Comparison of ENCODE assay signal across 8 cellular contexts in genomic region chr6:87407531-87407895, GRCh38. TPM values are rescaled to one million over a fixed set of nuclear protein-coding genes. Genes with fewer than 3 reads are reported as not detected.
DNase-seq lines count a peak whose midpoint lies in the region; ATAC-seq and TF ChIP-seq lines count a peak whose summit lies in the region.

No MANE protein-coding gene starts in this region.

- ATAC-seq in GM18511 (IDR thresholded peaks at IDR 0.05; ENCODE audit: unreplicated experiment): peak; percentile 8
- peak; percentile 14 for ATAC-seq in HG03095 (IDR thresholded peaks at IDR 0.05; ENCODE audit: unreplicated experiment)
- peak; percentile 50 for ATAC-seq in PC-3

- peak overlapping the region; percentile 86 for H2AFZ ChIP-seq in PC-3 (ENCODE audit: low read length)

- H3K4me2 ChIP-seq in PC-3 (ENCODE audit: low read length): peak overlapping the region; percentile 86

- DNase-seq in AG09309 (ENCODE audit: low read depth) (no peak), PC-3 (peak; percentile 28), chondrocyte (ENCODE audit: low spot score) (no peak), testis (peak; percentile 62), NCI-H1436 treated with DMSO at 0.1 percent for 48 hours (lab: John Stamatoyannopoulos, UW) (no peak)

- no peaks in the 10 kb centered on the region for H4K20me1 ChIP-seq in PC-3 (ENCODE audit: low read length)

- no peaks in the 10 kb centered on the region for H3K27me3 ChIP-seq in PC-3 (ENCODE audit: low read length)
- no peaks in the 10 kb centered on the region for H3K27me3 ChIP-seq in liver (ENCODE audit: control insufficient read depth in 4 of 4, insufficient read depth in 4 of 4, low read length in 3 of 4)
- H3K27me3 ChIP-seq in testis: no peaks in the 10 kb centered on the region

- CTCF ChIA-PET in PC-3 (lab: Charles Lee): no interaction called here

- H3K4me3 ChIP-seq in AG09309 (ENCODE audit: control insufficient read depth, low read depth, low read length) (peak overlapping the region; percentile 93), PC-3 (ENCODE audit: low read length) (peak overlapping the region; percentile 95), liver (ENCODE audit: low read depth in 1 of 3, low read length in 3 of 3) (peak overlapping the region; percentile 68 to 99 (median 99)), testis (peak overlapping the region; percentile 84 to 95)

- H3K9me3 ChIP-seq in PC-3 (ENCODE audit: low read length) (no peaks in the 10 kb centered on the region), liver (ENCODE audit: control insufficient read depth in 4 of 4, low read length in 3 of 4) (no peaks in the 10 kb centered on the region), testis (no peaks in the 10 kb centered on the region)

- TF ChIP-seq CTCF in AG09309 (IDR thresholded peaks at IDR 0.05; ENCODE audit: control insufficient read depth, insufficient read depth, low read depth, low read length, missing control alignments) (no peak), PC-3 (conservative IDR thresholded peaks at IDR 0.05; ENCODE audit: low read depth, low read length) (no peak), chondrocyte (IDR thresholded peaks at IDR 0.05) (no peak), liver (IDR thresholded peaks at IDR 0.05; ENCODE audit: low read depth, low read length, missing input control) (no peak), testis (IDR thresholded peaks at IDR 0.05) (no peak)

- H3K9ac ChIP-seq in PC-3 (ENCODE audit: low read length): no peak overlapping the region
- H3K9ac ChIP-seq in liver (ENCODE audit: low read depth in 1 of 2, low read length in 2 of 2): peak overlapping the region; percentile 24

- H3K4me1 ChIP-seq in PC-3 (ENCODE audit: insufficient read depth, low read length): peaks cover 6% of the 10 kb centered on the region; the same call in 1 of the 2 replicates
- peaks cover 3 to 11% (median 6%) of the 10 kb centered on the region in 4 donors for H3K4me1 ChIP-seq in liver (ENCODE audit: control insufficient read depth in 4 of 4, insufficient read depth in 4 of 4, low read length in 3 of 4)
- no peaks in the 10 kb centered on the region for H3K4me1 ChIP-seq in testis

- peak overlapping the region; percentile 93 for H3K4me3 Mint-ChIP-seq in chondrocyte (ENCODE audit: unreplicated experiment)

- no peaks in the 10 kb centered on the region for H3K9me3 Mint-ChIP-seq in chondrocyte (ENCODE audit: low read depth)

- peaks cover 12% of the 10 kb centered on the region for H3K27me3 Mint-ChIP-seq in chondrocyte (ENCODE audit: low read depth)

- H3K79me2 ChIP-seq in PC-3 (ENCODE audit: low read length): no peaks in the 10 kb centered on the region

- H3K27ac Mint-ChIP-seq in chondrocyte (ENCODE audit: unreplicated experiment): peak overlapping the region; percentile 87

- H3K36me3 Mint-ChIP-seq in chondrocyte (ENCODE audit: low read depth): peaks cover 3% of the 10 kb centered on the region

- H3K36me3 ChIP-seq in PC-3 (ENCODE audit: low read depth, low read length) (no peaks in the 10 kb centered on the region), liver (ENCODE audit: control insufficient read depth in 4 of 4, insufficient read depth in 3 of 4, low read depth in 1 of 4, low read length in 3 of 4) (no peaks in the 10 kb centered on the region), testis (ENCODE audit: low read depth, missing control alignments) (no peaks in the 10 kb centered on the region)

- WGBS in liver: 1% methylated on average over 10 of the region's 10 CpGs
- 0% methylated on average over 10 of the region's 10 CpGs for WGBS in testis, 2 donors

- no TSS peak for BruUV-seq in PC-3 (replicated peaks; lab: Mats Ljungman, UMichigan)

- H3K27ac ChIP-seq in PC-3 (ENCODE audit: low read length) (no peak overlapping the region), liver (ENCODE audit: low read depth in 1 of 2, low read length in 2 of 2) (peak overlapping the region in 1 of 2 donors; percentile 79), testis (peak overlapping the region; percentile 70 to 72)

- no peak for TF ChIP-seq RAD21 in liver (IDR thresholded peaks at IDR 0.05)

- H3K4me1 Mint-ChIP-seq in chondrocyte (ENCODE audit: low read depth): peaks cover 10% of the 10 kb centered on the region

- no peaks in the 10 kb centered on the region for H3K9me2 ChIP-seq in PC-3 (replicated peaks; ENCODE audit: low read length)

- no peak for TF ChIP-seq POLR2A in testis (IDR thresholded peaks at IDR 0.05)

- no peaks in the 10 kb centered on the region for H3F3A ChIP-seq in PC-3 (ENCODE audit: low read length, unreplicated experiment)

- POLR2A ChIA-PET in PC-3 (lab: Charles Lee; ENCODE audit: unreplicated experiment): no interaction called here

- intact Hi-C loops in PC-3 (cut with micrococcal nuclease): loop anchor here (5.0 to 10.0 kb wide), 2 partner anchors 65 to 197 kb away; partner anchors contain the start of gene SLC35A1
- intact Hi-C loops in testis (cut with DNase I; ENCODE audit: low total_unique reads): no loop called here

TF ChIP-seq in liver, 16 proteins besides CTCF, POLR2A, EP300 and RAD21:
- TF ChIP-seq, protein P1, sequence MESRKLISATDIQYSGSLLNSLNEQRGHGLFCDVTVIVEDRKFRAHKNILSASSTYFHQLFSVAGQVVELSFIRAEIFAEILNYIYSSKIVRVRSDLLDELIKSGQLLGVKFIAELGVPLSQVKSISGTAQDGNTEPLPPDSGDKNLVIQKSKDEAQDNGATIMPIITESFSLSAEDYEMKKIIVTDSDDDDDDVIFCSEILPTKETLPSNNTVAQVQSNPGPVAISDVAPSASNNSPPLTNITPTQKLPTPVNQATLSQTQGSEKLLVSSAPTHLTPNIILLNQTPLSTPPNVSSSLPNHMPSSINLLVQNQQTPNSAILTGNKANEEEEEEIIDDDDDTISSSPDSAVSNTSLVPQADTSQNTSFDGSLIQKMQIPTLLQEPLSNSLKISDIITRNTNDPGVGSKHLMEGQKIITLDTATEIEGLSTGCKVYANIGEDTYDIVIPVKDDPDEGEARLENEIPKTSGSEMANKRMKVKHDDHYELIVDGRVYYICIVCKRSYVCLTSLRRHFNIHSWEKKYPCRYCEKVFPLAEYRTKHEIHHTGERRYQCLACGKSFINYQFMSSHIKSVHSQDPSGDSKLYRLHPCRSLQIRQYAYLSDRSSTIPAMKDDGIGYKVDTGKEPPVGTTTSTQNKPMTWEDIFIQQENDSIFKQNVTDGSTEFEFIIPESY (IDR thresholded peaks at IDR 0.05): no peak
- TF ChIP-seq YY1 (IDR thresholded peaks at IDR 0.05) (peak; percentile 16), NR2F2 (IDR thresholded peaks at IDR 0.05) (no peak), MAX (IDR thresholded peaks at IDR 0.05) (no peak), FOXA2 (IDR thresholded peaks at IDR 0.05) (no peak), HNF4G (IDR thresholded peaks at IDR 0.05) (no peak), TAF1 (conservative IDR thresholded peaks at IDR 0.05) (no peak), HNF4A (conservative IDR thresholded peaks at IDR 0.05) (no peak), ATF3 (IDR thresholded peaks at IDR 0.05) (no peak), GABPA (IDR thresholded peaks at IDR 0.05 in 1 of 2, conservative IDR thresholded peaks at IDR 0.05 in 1 of 2) (peak in 1 of 2 donors; percentile 5), JUND (IDR thresholded peaks at IDR 0.05) (no peak), RXRA (IDR thresholded peaks at IDR 0.05) (no peak), SP1 (IDR thresholded peaks at IDR 0.05) (no peak), FOXA1 (IDR thresholded peaks at IDR 0.05) (no peak), EGR1 (IDR thresholded peaks at IDR 0.05; ENCODE audit: low read depth in 2 of 2) (no peak)

RNA-seq across cellular contexts. Expression of gene CFAP206, which starts 0.3 kb away (rescaled TPM):
- total RNA-seq in PC-3 (2014; rRNA removed): 0.07 TPM in 1 of 2 replicates, not detected in the other
- total RNA-seq in chondrocyte: 0.12 to 0.73 TPM (median 0.44 TPM) in 3 replicates
- under 1 TPM in 1 of 2 donors, not detected in 1; 0.42 TPM for total RNA-seq in liver
- polyA plus RNA-seq in liver: under 1 TPM; 0.08 to 0.11 TPM
- total RNA-seq in testis: 10 to 100 TPM; 37.8 to 48.8 TPM
- 116 TPM for polyA plus RNA-seq in testis (ENCODE audit: insufficient read depth, low read depth, low replicate concordance)

Comparison
In these comparisons a context has a peak if more than half of its experiments do, and no peak if none do; other contexts are left out.
1. DNase-seq: peak in PC-3 (single experiment) and testis (single experiment); none in AG09309 (single experiment), chondrocyte (single experiment) and NCI-H1436 treated with DMSO at 0.1 percent for 48 hours (single experiment).
2. RNA of gene CFAP206, which starts 0.3 kb away (total RNA-seq): 37.8 to 48.8 TPM in testis; 0.42 TPM in liver, 0.12 to 0.73 TPM in chondrocyte and 0.07 TPM in PC-3; every median in the first group is over 10 times any median in the second.
3. Peak in every context shown above with its lines, with median percentiles within 50 percentile points of each other: H3K4me3 ChIP-seq and ATAC-seq.